8 cellular contexts compared by ENCODE assay signal in the genomic region with DNA sequence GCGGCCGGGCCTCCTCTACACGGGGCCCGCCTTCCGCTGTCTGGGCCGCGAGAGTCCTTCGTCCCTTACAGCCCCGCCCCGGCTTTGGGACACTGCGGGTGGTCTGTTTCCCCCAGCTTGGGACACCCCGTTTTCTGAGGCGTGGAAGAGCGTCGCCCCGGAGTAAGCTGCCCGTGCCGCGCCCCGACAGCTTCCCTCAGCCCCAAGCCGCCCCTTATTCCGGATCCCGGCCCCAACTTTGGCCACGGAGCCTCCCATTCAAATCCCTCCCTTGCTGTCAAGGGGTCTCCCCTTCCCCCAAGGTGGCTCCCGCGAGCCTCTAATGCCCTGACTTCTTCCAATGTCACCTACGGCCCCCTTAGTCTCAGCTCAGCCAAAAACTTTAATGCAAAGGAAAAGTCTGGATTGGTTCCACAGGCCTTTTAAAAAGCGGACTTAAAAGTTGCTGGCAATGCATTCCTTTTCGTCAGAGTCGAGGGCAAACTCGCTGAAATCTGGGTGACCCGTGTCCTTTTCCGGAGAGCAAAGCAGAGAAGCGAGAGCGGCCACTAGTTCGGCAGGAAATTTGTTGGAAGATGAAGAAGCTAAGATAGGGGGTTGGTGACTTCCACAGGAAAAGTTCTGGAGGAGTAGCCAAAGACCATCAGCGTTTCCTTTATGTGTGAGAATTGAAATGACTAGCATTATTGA. TPM values are rescaled to one million over a fixed set of nuclear protein-coding genes. Genes with fewer than 3 reads are reported as not detected.
A peak's percentile ranks its signal among the peaks of the same experiment; 100 is the strongest.
DNase-seq lines count a peak whose midpoint lies in the region; ATAC-seq, FAIRE-seq and TF ChIP-seq lines count a peak whose summit lies in the region.

No MANE protein-coding gene starts in this region.

- no peaks in the 10 kb centered on the region; the same call in 1 of the 2 replicates for H3K36me3 ChIP-seq in KOPT-K1 (ENCODE audit: insufficient read depth, low read length)
- no peaks in the 10 kb centered on the region for H3K36me3 ChIP-seq in K562 (ENCODE audit: control insufficient read depth, insufficient read depth, low read length)

- intact Hi-C loops in K562 (cut with micrococcal nuclease), result no loop called here

- peak; percentile 54 for FAIRE-seq in K562 (lab: Jason Lieb, UNC)
- no peak for FAIRE-seq in D721Med (lab: Jason Lieb, UNC)

- TF ChIP-seq CTCF in GM10266 (IDR thresholded peaks at IDR 0.05; ENCODE audit: control insufficient read depth, insufficient read depth, low read depth, missing control alignments) (peak; percentile 12), K562 (IDR thresholded peaks at IDR 0.05 in 2 of 3, conservative IDR thresholded peaks at IDR 0.05 in 1 of 3; ENCODE audit: insufficient read depth in 2 of 3, low read depth in 1 of 3, low read length in 3 of 3) (no peak), D721Med (IDR thresholded peaks at IDR 0.05; ENCODE audit: insufficient read depth, missing control alignments) (no peak)

- TF ChIP-seq EP300 in K562 (IDR thresholded peaks at IDR 0.05; ENCODE audit: low read length), result no peak

- in situ Hi-C loops in K562 (cut with MboI), result loop anchor here (25.0 kb wide), 4 partner anchors 274 to 999 kb away; no protein-coding TSS in a partner anchor

- peak; percentile 8 for ATAC-seq in K562

- no peaks in the 10 kb centered on the region for H3K9me1 ChIP-seq in K562 (ENCODE audit: control insufficient read depth, insufficient read depth, low read length)

- peak overlapping the region; percentile 80 for H3K27ac ChIP-seq in KOPT-K1 (ENCODE audit: low read depth, low read length, poor library complexity, severe bottlenecking)
- peak overlapping the region; percentile 99 for H3K27ac ChIP-seq in K562 (ENCODE audit: extremely low read depth, low read depth, low read length)

- H2AFZ ChIP-seq in K562 (ENCODE audit: low read depth, low read length), result peak overlapping the region; percentile 98

- under 1% methylated on average over 29 of the region's 37 CpGs for WGBS in K562 (ENCODE audit: insufficient coverage, low coverage, missing lambda C conversion rate)

- peak overlapping the region; percentile 84 for H3K4me2 ChIP-seq in K562 (ENCODE audit: insufficient read depth, low read length)

- H4K20me1 ChIP-seq in K562 (replicated peaks; ENCODE audit: control insufficient read depth, insufficient read depth, low read length), result peaks cover 15% of the 10 kb centered on the region

- POLR2A ChIA-PET in K562 (lab: Yijun Ruan, JAX), result interaction anchor here (0.6 to 1.4 kb wide), 6 partner anchors 9 to 148 kb away, joined by 3 to 5 read pairs (median 4); no protein-coding TSS in a partner anchor

- BruUV-seq in K562 (replicated peaks; lab: Mats Ljungman, UMichigan), result no TSS peak

- peaks cover 46% of the 10 kb centered on the region for H3K79me2 ChIP-seq in K562 (ENCODE audit: control insufficient read depth, insufficient read depth, low read length)

- peak overlapping the region; percentile 96 to 98 for H3K9ac ChIP-seq in K562 (ENCODE audit: insufficient read depth in 1 of 2, low read depth in 2 of 2, low read length in 2 of 2)

- TF ChIP-seq RAD21 in K562 (CRISPR knock-in tag; conservative IDR thresholded peaks at IDR 0.05 in 1 of 2, IDR thresholded peaks at IDR 0.05 in 1 of 2), result 0 out of 4 replicates have a peak, but pooled peaks of 1 of the 2 experiments have one; percentile 11

- DNase-seq in GM10266 (ENCODE audit: extremely low spot score) (peak; percentile 27), K562 (ENCODE audit: extremely low read depth in 1 of 4, low spot score in 3 of 4) (peak in 2 of 4 experiments; percentile 30 to 37), iris pigment epithelial cell (ENCODE audit: low read depth) (peak; percentile 32), NCI-H1930 (lab: John Stamatoyannopoulos, UW) (no peak), NCI-H187 (lab: John Stamatoyannopoulos, UW) (no peak), D721Med (ENCODE audit: insufficient read length, low spot score) (no peak)
- DNase-seq in stimulated activated CD8-positive, alpha-beta memory T cell treated with anti-CD3 and anti-CD28 coated beads, Interleukin-4, amount 100 ng/mL, for 48 hours, result peak; percentile 33

- H3K9me3 ChIP-seq in KOPT-K1 (ENCODE audit: insufficient read depth, low read length, poor library complexity, severe bottlenecking) (no peaks in the 10 kb centered on the region), K562 (replicated peaks; ENCODE audit: control insufficient read depth, insufficient read depth, low read depth, low read length) (no peaks in the 10 kb centered on the region)

- no peaks in the 10 kb centered on the region for H3K27me3 ChIP-seq in K562 (ENCODE audit: control insufficient read depth in 2 of 2, insufficient read depth in 2 of 2, low read length in 2 of 2)

- CTCF ChIA-PET in K562 (lab: Yijun Ruan, JAX; ENCODE audit: low intra/inter-chr PET ratio), result interaction anchor here (0.6 kb wide), 1 partner anchor 157 kb away, joined by 5 read pairs; no protein-coding TSS in a partner anchor

- peak overlapping the region; percentile 98 for H3K4me3 ChIP-seq in K562

- TF ChIP-seq POLR2A in K562 (conservative IDR thresholded peaks at IDR 0.05), result no peak

- peaks cover 7 to 20% of the 10 kb centered on the region in 2 experiments; a peak in 3 of 5 replicates for H3K4me1 ChIP-seq in K562 (replicated peaks in 1 of 2; ENCODE audit: control insufficient read depth in 2 of 2, insufficient read depth in 2 of 2, low read length in 2 of 2)

TF ChIP-seq in K562, 482 proteins besides CTCF, POLR2A, EP300 and RAD21 (continues in another document):
- TF ChIP-seq, protein P1, sequence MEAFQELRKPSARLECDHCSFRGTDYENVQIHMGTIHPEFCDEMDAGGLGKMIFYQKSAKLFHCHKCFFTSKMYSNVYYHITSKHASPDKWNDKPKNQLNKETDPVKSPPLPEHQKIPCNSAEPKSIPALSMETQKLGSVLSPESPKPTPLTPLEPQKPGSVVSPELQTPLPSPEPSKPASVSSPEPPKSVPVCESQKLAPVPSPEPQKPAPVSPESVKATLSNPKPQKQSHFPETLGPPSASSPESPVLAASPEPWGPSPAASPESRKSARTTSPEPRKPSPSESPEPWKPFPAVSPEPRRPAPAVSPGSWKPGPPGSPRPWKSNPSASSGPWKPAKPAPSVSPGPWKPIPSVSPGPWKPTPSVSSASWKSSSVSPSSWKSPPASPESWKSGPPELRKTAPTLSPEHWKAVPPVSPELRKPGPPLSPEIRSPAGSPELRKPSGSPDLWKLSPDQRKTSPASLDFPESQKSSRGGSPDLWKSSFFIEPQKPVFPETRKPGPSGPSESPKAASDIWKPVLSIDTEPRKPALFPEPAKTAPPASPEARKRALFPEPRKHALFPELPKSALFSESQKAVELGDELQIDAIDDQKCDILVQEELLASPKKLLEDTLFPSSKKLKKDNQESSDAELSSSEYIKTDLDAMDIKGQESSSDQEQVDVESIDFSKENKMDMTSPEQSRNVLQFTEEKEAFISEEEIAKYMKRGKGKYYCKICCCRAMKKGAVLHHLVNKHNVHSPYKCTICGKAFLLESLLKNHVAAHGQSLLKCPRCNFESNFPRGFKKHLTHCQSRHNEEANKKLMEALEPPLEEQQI (IDR thresholded peaks at IDR 0.05), result no peak
- TF ChIP-seq ZNF316 (IDR thresholded peaks at IDR 0.05) (peak; percentile 47; the same call in 1 of the 2 replicates), ARID1B (IDR thresholded peaks at IDR 0.05) (no peak), JUN (IDR thresholded peaks at IDR 0.05; ENCODE audit: borderline replicate concordance, low read depth, low read length) (no peak), JUN (CRISPR knock-in tag; IDR thresholded peaks at IDR 0.05; ENCODE audit: borderline replicate concordance) (no peak)

RNA-seq across cellular contexts. Expression of a gene that starts 19.9 kb away (rescaled TPM):
- total RNA-seq in K562 (2011; cell fraction: chromatin; rRNA removed; ENCODE audit: low replicate concordance), result 184 and 273 TPM in 2 replicates
- total RNA-seq in K562 (2011; cell fraction: nucleolus; rRNA removed), result 146 and 158 TPM in 2 replicates
- 163 and 165 TPM in 2 replicates for total RNA-seq in K562 (2011; cell fraction: nucleoplasm; rRNA removed)
- 48.5 and 50.6 TPM in 2 replicates for total RNA-seq in K562 (2014; rRNA removed)
- 101 and 105 TPM in 2 replicates for total RNA-seq in K562 (2014; rRNA removed; fragmentation: Illumina TruSeq; extraction: Trizol)
- total RNA-seq in K562 (2015; rRNA removed; fragmentation: Illumina TruSeq; extraction: Trizol), result 81.4 and 87.0 TPM in 2 replicates
- total RNA-seq in K562 (2021), result 67.1 and 71.8 TPM in 2 replicates
- 59.9 and 87.5 TPM in 2 replicates for polyA plus RNA-seq in K562 (2011; rRNA removed)
- polyA plus RNA-seq in K562 (2011; cell fraction: cytosol; rRNA removed), result 43.9 and 54.9 TPM in 2 replicates
- 73.0 and 84.7 TPM in 2 replicates for polyA plus RNA-seq in K562 (2011; cell fraction: nucleus; rRNA removed)
- polyA plus RNA-seq in K562 (2012), result 29.1 and 50.1 TPM in 2 replicates
- 69.1 and 77.6 TPM in 2 replicates for polyA plus RNA-seq in K562 (2014; fragmentation: Illumina TruSeq; extraction: Trizol)
- polyA plus RNA-seq in K562 (2014; fragmentation: Nextera tagmentation; extraction: Ambion mirVana), result 10 to 100 TPM; 46.0 to 89.0 TPM
- 66.5 and 75.3 TPM in 2 replicates for polyA plus RNA-seq in K562 (2014; rRNA removed)
- polyA minus RNA-seq in K562 (2011; rRNA and poly(A)+ RNA removed), result 133 and 165 TPM in 2 replicates
- 30.0 and 37.4 TPM in 2 replicates for polyA minus RNA-seq in K562 (2011; cell fraction: cytosol; rRNA and poly(A)+ RNA removed)
- 44.0 and 56.3 TPM in 2 replicates for polyA minus RNA-seq in K562 (2011; cell fraction: nucleus; rRNA and poly(A)+ RNA removed)

RNA-seq across cellular contexts. Expression of a gene that starts 49.0 kb away (rescaled TPM):
- total RNA-seq in K562 (2011; cell fraction: chromatin; rRNA removed; ENCODE audit: low replicate concordance), result 0.12 TPM in 1 of 2 replicates, not detected in the other
- 0.26 and 0.33 TPM in 2 replicates for total RNA-seq in K562 (2011; cell fraction: nucleolus; rRNA removed)
- 0.22 and 0.31 TPM in 2 replicates for total RNA-seq in K562 (2011; cell fraction: nucleoplasm; rRNA removed)
- total RNA-seq in K562 (2014; rRNA removed), result 0.08 and 0.09 TPM in 2 replicates
- 0.10 TPM in 1 of 2 replicates, not detected in the other for total RNA-seq in K562 (2014; rRNA removed; fragmentation: Illumina TruSeq; extraction: Trizol)
- 0.08 TPM in 1 of 2 replicates, not detected in the other for total RNA-seq in K562 (2015; rRNA removed; fragmentation: Illumina TruSeq; extraction: Trizol)
- 0.22 and 0.25 TPM in 2 replicates for total RNA-seq in K562 (2021)
- 0.04 and 0.07 TPM in 2 replicates for polyA plus RNA-seq in K562 (2011; rRNA removed)
- 0.03 and 0.16 TPM in 2 replicates for polyA plus RNA-seq in K562 (2011; cell fraction: cytosol; rRNA removed)
- 0.17 and 0.28 TPM in 2 replicates for polyA plus RNA-seq in K562 (2011; cell fraction: nucleus; rRNA removed)
- polyA plus RNA-seq in K562 (2012), result 0.13 and 0.21 TPM in 2 replicates
- polyA plus RNA-seq in K562 (2014; fragmentation: Illumina TruSeq; extraction: Trizol), result 0.11 and 0.18 TPM in 2 replicates
- polyA plus RNA-seq in K562 (2014; fragmentation: Nextera tagmentation; extraction: Ambion mirVana), result under 1 TPM; 0.04 to 0.06 TPM
- polyA plus RNA-seq in K562 (2014; rRNA removed), result 0.05 TPM in 1 of 2 replicates, not detected in the other
- polyA minus RNA-seq in K562 (2011; rRNA and poly(A)+ RNA removed), result 0.06 TPM in 1 of 2 replicates, not detected in the other
- not detected in 2 replicates for polyA minus RNA-seq in K562 (2011; cell fraction: cytosol; rRNA and poly(A)+ RNA removed)
- 0.22 and 0.27 TPM in 2 replicates for polyA minus RNA-seq in K562 (2011; cell fraction: nucleus; rRNA and poly(A)+ RNA removed)

Comparison
In these comparisons a context has a peak if more than half of its experiments do, and no peak if none do; other contexts are left out.
1. DNase-seq: peak in GM10266 (single experiment), iris pigment epithelial cell (single experiment) and stimulated activated CD8-positive, alpha-beta memory T cell treated with anti-CD3 and anti-CD28 coated beads, Interleukin-4, amount 100 ng/mL, for 48 hours (single experiment); none in NCI-H1930 (0 of 2), NCI-H187 (0 of 2) and D721Med (single experiment).